13 cellular contexts compared by ENCODE assay signal in genomic region chr6:79335133-79335674, GRCh38.
A peak's percentile ranks its signal among the peaks of the same experiment; 100 is the strongest.
DNase-seq lines count a peak whose midpoint lies in the region; ATAC-seq, FAIRE-seq and TF ChIP-seq lines count a peak whose summit lies in the region.
"Had no signal": no experiment of that assay in that cellular context is flagged by ENCODE, and none has a peak within 500 bp of the region (broad histone marks: within the 10 kb centered on the region; RNA-seq: fewer than 3 reads in every experiment).

No MANE protein-coding gene starts in this region.

- H3K27me3 Mint-ChIP-seq in activated T-cell treated with anti-CD3 and anti-CD28 coated beads, Interleukin-2, amount 50 U/mL, for 72 hours (ENCODE audit: low read depth) = peaks cover 25% of the 10 kb centered on the region
- peaks cover 31% of the 10 kb centered on the region for H3K27me3 Mint-ChIP-seq in stimulated activated memory B cell treated with anti-CD40 and anti-IgM and Interleukin-4, amounts not matched to agents 10 μg/mL and 1 μg/mL and 100 μg/mL, for 72 hours
- H3K27me3 Mint-ChIP-seq: activated naive CD4-positive, alpha-beta T cell treated with anti-CD3 and anti-CD28 coated beads, Interleukin-2, amount 10 ng/mL, durations not matched to agents 7 days and 5 days had no signal

- H3K4me2 ChIP-seq in GM23248 (ENCODE audit: unreplicated experiment) (peak overlapping the region; percentile 12), HepG2 (ENCODE audit: low read depth, low read length) (no peak overlapping the region)

- H3K27me3 ChIP-seq in GM23248 (replicated peaks; ENCODE audit: insufficient read depth) (no peaks in the 10 kb centered on the region), HepG2 (ENCODE audit: control insufficient read depth in 1 of 2, insufficient read depth in 2 of 2, low read length in 2 of 2) (no peaks in the 10 kb centered on the region; a peak in 2 of 5 replicates)
- H3K27me3 ChIP-seq: left lung had no signal

- intact Hi-C loops in HepG2 (cut with micrococcal nuclease; ENCODE audit: unreplicated experiment) = loop anchor here (10.0 kb wide), 1 partner anchor 1650 kb away; no protein-coding TSS in a partner anchor

- 3 to 8% methylated on average over 2 of the region's 2 CpGs for WGBS in GM23248 (ENCODE audit: low coverage in 1 of 2, low lambda C conversion rate in 2 of 2, missing lambda C conversion rate in 2 of 2), 2 experiments
- 4% methylated on average over 2 of the region's 2 CpGs for WGBS in HepG2 (ENCODE audit: low lambda C conversion rate)

- peak overlapping the region; percentile 75 for H3K27ac Mint-ChIP-seq in activated T-cell treated with anti-CD3 and anti-CD28 coated beads, Interleukin-2, amount 50 U/mL, for 72 hours
- peak overlapping the region; percentile 53 for H3K27ac Mint-ChIP-seq in stimulated activated memory B cell treated with anti-CD40 and anti-IgM and Interleukin-4, amounts not matched to agents 10 μg/mL and 1 μg/mL and 100 μg/mL, for 72 hours
- H3K27ac Mint-ChIP-seq: activated naive CD4-positive, alpha-beta T cell treated with anti-CD3 and anti-CD28 coated beads, Interleukin-2, amount 10 ng/mL, durations not matched to agents 7 days and 5 days; IgD-negative memory B cell had no signal

- H4K20me1 ChIP-seq in GM23248 (ENCODE audit: insufficient read depth) = no peaks in the 10 kb centered on the region
- H4K20me1 ChIP-seq in HepG2 (ENCODE audit: insufficient read depth, low read length) = no peaks in the 10 kb centered on the region

- H3K9ac ChIP-seq in GM23248 = no peak overlapping the region
- H3K9ac ChIP-seq in HepG2 (ENCODE audit: insufficient read depth, low read depth, low read length) = no peak overlapping the region

- H3F3A ChIP-seq in GM23248 (ENCODE audit: insufficient read depth) = no peaks in the 10 kb centered on the region

- CTCF ChIA-PET in HepG2 (lab: Yijun Ruan, JAX; ENCODE audit: low intra/inter-chr PET ratio, low total read pairs) = no interaction called here

- H3K9me3 Mint-ChIP-seq in activated T-cell treated with anti-CD3 and anti-CD28 coated beads, Interleukin-2, amount 50 U/mL, for 72 hours = peaks cover 0 to 2% of the 10 kb centered on the region in 2 donors
- no peaks in the 10 kb centered on the region for H3K9me3 Mint-ChIP-seq in stimulated activated memory B cell treated with anti-CD40 and anti-IgM and Interleukin-4, amounts not matched to agents 10 μg/mL and 1 μg/mL and 100 μg/mL, for 72 hours
- H3K9me3 Mint-ChIP-seq: activated naive CD4-positive, alpha-beta T cell treated with anti-CD3 and anti-CD28 coated beads, Interleukin-2, amount 10 ng/mL, durations not matched to agents 7 days and 5 days had no signal

- POLR2A ChIA-PET in HepG2 (lab: Yijun Ruan, JAX) = no interaction called here

- H3K36me3 Mint-ChIP-seq in activated T-cell treated with anti-CD3 and anti-CD28 coated beads, Interleukin-2, amount 50 U/mL, for 72 hours (ENCODE audit: insufficient read depth in 2 of 2) = peaks cover 0 to 2% of the 10 kb centered on the region in 2 donors
- H3K36me3 Mint-ChIP-seq in stimulated activated memory B cell treated with anti-CD40 and anti-IgM and Interleukin-4, amounts not matched to agents 10 μg/mL and 1 μg/mL and 100 μg/mL, for 72 hours = no peaks in the 10 kb centered on the region
- H3K36me3 Mint-ChIP-seq: activated naive CD4-positive, alpha-beta T cell treated with anti-CD3 and anti-CD28 coated beads, Interleukin-2, amount 10 ng/mL, durations not matched to agents 7 days and 5 days had no signal

- H2AFZ ChIP-seq in GM23248 = no peak overlapping the region
- H2AFZ ChIP-seq in HepG2 (ENCODE audit: low read length) = no peak overlapping the region

- H3K4me3 Mint-ChIP-seq in activated T-cell treated with anti-CD3 and anti-CD28 coated beads, Interleukin-2, amount 50 U/mL, for 72 hours = peak overlapping the region; percentile 35 to 77
- H3K4me3 Mint-ChIP-seq in stimulated activated memory B cell treated with anti-CD40 and anti-IgM and Interleukin-4, amounts not matched to agents 10 μg/mL and 1 μg/mL and 100 μg/mL, for 72 hours = peak overlapping the region; percentile 7
- H3K4me3 Mint-ChIP-seq: activated naive CD4-positive, alpha-beta T cell treated with anti-CD3 and anti-CD28 coated beads, Interleukin-2, amount 10 ng/mL, durations not matched to agents 7 days and 5 days; IgD-negative memory B cell had no signal

- TF ChIP-seq POLR2A in HepG2 (IDR thresholded peaks at IDR 0.05; ENCODE audit: insufficient read depth in 1 of 2, low read depth in 2 of 2, low read length in 2 of 2) = no peak

- BruUV-seq in HepG2 (replicated peaks; lab: Mats Ljungman, UMichigan) = no TSS peak

- no peak for TF ChIP-seq RAD21 in HepG2 (CRISPR knock-in tag; IDR thresholded peaks at IDR 0.05)

- no peak for TF ChIP-seq CTCF in HepG2 (CRISPR knock-in tag; IDR thresholded peaks at IDR 0.05)

- H3K27ac ChIP-seq in GM23248 = no peak overlapping the region
- no peak overlapping the region for H3K27ac ChIP-seq in HepG2 (ENCODE audit: extremely low read length, insufficient read depth, low read length)

- in situ Hi-C loops in GM23248 (cut with MboI) = no loop called here
- in situ Hi-C loops in HepG2 (cut with HindIII; ENCODE audit: extremely low pct_ligation_motif_present, low pct_unique_long_range_greater_than_20kb) = no loop called here

- ATAC-seq in activated T-cell treated with anti-CD3 and anti-CD28 coated beads, Interleukin-2, amount 50 U/mL, for 72 hours (replicated peaks in 1 of 2) = peak; percentile 71 to 72
- ATAC-seq in HG03432 (IDR thresholded peaks at IDR 0.05; ENCODE audit: unreplicated experiment) (peak; percentile 95), HepG2 (no peak)
- ATAC-seq in stimulated activated memory B cell treated with anti-CD40 and anti-IgM and Interleukin-4, amounts not matched to agents 10 μg/mL and 1 μg/mL and 100 μg/mL, for 72 hours = peak; percentile 94
- ATAC-seq: right cardiac atrium had no signal

- H3K4me1 ChIP-seq in GM23248 (ENCODE audit: insufficient read depth) (peaks cover 9% of the 10 kb centered on the region; the same call in 1 of the 2 replicates), HepG2 (ENCODE audit: insufficient read depth, low read length) (no peaks in the 10 kb centered on the region)

- DNase-seq in activated T-cell treated with anti-CD3 and anti-CD28 coated beads, Interleukin-2, amount 50 U/mL, for 72 hours = peak in 1 of 2 donors; percentile 21
- DNase-seq in activated T-cell treated with anti-CD3 and anti-CD28 coated beads, Interleukin-2, amount 50 U/mL, for 1 hour = no peak
- peak; percentile 30 for DNase-seq in GM23248
- DNase-seq in HepG2 (ENCODE audit: low spot score) = no peak
- no peak for DNase-seq in stimulated activated CD8-positive, alpha-beta memory T cell treated with anti-CD3 and anti-CD28 coated beads, Interleukin-4, amount 100 ng/mL, for 48 hours
- DNase-seq in NCI-H69 (lab: John Stamatoyannopoulos, UW) = no peak
- DNase-seq: activated naive CD4-positive, alpha-beta T cell treated with anti-CD3 and anti-CD28 coated beads, Interleukin-2, amount 10 ng/mL, durations not matched to agents 7 days and 5 days; left lung; NCI-H524 treated with DMSO at 0.1 percent for 48 hours; right cardiac atrium had no signal

- TF ChIP-seq EP300 in HepG2 (IDR thresholded peaks at IDR 0.05; ENCODE audit: low read depth in 2 of 2, low read length in 2 of 2) = no peak
- no peak for TF ChIP-seq EP300 in HepG2 (CRISPR knock-in tag; IDR thresholded peaks at IDR 0.05; ENCODE audit: borderline replicate concordance)

- no peaks in the 10 kb centered on the region for H3K36me3 ChIP-seq in GM23248 (ENCODE audit: low read depth)
- no peaks in the 10 kb centered on the region for H3K36me3 ChIP-seq in HepG2 (replicated peaks in 1 of 2; ENCODE audit: control insufficient read depth in 1 of 2, insufficient read depth in 2 of 2, low read length in 2 of 2)
- H3K36me3 ChIP-seq: left lung had no signal

- no peaks in the 10 kb centered on the region for H3K9me3 ChIP-seq in GM23248 (ENCODE audit: low read depth)
- H3K9me3 ChIP-seq in HepG2 (ENCODE audit: low read length) = no peaks in the 10 kb centered on the region
- H3K9me3 ChIP-seq: left lung had no signal

- FAIRE-seq in HepG2 (lab: Jason Lieb, UNC) = no peak

- peaks cover 21% of the 10 kb centered on the region for H3K4me1 Mint-ChIP-seq in activated T-cell treated with anti-CD3 and anti-CD28 coated beads, Interleukin-2, amount 50 U/mL, for 72 hours (ENCODE audit: low read depth)
- H3K4me1 Mint-ChIP-seq in stimulated activated memory B cell treated with anti-CD40 and anti-IgM and Interleukin-4, amounts not matched to agents 10 μg/mL and 1 μg/mL and 100 μg/mL, for 72 hours = peaks cover 6% of the 10 kb centered on the region
- H3K4me1 Mint-ChIP-seq: activated naive CD4-positive, alpha-beta T cell treated with anti-CD3 and anti-CD28 coated beads, Interleukin-2, amount 10 ng/mL, durations not matched to agents 7 days and 5 days; IgD-negative memory B cell had no signal

- H3K79me2 ChIP-seq in GM23248 (ENCODE audit: insufficient read depth) = no peaks in the 10 kb centered on the region
- no peaks in the 10 kb centered on the region for H3K79me2 ChIP-seq in HepG2 (ENCODE audit: insufficient read depth, low read length)

- no peaks in the 10 kb centered on the region for H3K9me2 ChIP-seq in GM23248 (ENCODE audit: insufficient read depth)

- H3K4me3 ChIP-seq in GM23248 (no peak overlapping the region), HepG2 (replicated peaks in 1 of 3; ENCODE audit: insufficient read depth in 1 of 3, low read depth in 2 of 3, low read length in 3 of 3) (no peak overlapping the region)
- H3K4me3 ChIP-seq: left lung had no signal

TF ChIP-seq in HepG2, 621 proteins besides CTCF, POLR2A, EP300 and RAD21:
- no peak for TF ChIP-seq CAMTA2 (CRISPR knock-in tag; IDR thresholded peaks at IDR 0.05; ENCODE audit: borderline replicate concordance)
- TF ChIP-seq ZFP82 (CRISPR knock-in tag; IDR thresholded peaks at IDR 0.05; ENCODE audit: borderline replicate concordance) = no peak
- no peak for TF ChIP-seq MBD4 (IDR thresholded peaks at IDR 0.05; ENCODE audit: borderline replicate concordance, low read length)
- no peak for TF ChIP-seq ZSCAN21 (CRISPR knock-in tag; IDR thresholded peaks at IDR 0.05; ENCODE audit: borderline replicate concordance)
- TF ChIP-seq MAZ (IDR thresholded peaks at IDR 0.05; ENCODE audit: borderline replicate concordance, low read depth, low read length) = no peak
- TF ChIP-seq MAZ (CRISPR knock-in tag; IDR thresholded peaks at IDR 0.05; ENCODE audit: low read depth) = no peak
TF ChIP-seq in HepG2: peak in this region for 0.
